In the genomic region with DNA sequence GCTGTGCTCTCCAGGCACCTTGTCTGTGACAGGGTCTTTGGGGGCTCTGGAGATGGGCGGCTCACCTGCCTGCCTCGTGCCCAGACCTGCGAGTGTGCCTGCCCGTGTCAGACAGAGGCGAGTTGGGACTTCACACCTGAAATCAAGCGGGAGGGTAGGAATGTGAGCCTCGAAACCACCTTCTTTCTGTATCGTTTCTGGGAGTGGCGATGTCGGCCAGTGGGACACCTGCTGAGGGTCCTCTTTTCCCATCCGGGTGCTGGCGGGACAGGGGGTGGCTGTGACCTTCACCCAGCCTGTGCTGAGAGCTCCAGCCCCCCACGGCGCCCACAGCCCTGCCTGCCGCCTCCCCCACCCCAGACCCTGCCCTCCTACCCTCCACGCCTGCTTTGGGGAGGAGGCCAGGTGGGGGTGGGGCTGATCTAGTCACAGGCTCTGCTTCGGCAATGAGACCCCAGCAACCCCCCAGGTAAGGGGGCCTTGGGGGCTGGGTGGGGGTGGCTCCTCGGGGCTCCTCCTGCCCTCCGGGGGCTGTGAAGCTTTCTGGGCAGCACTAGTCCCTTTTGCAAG, we compare ENCODE assay signal across 19 cellular contexts. TPM values are rescaled to one million over a fixed set of nuclear protein-coding genes. Genes with fewer than 3 reads are reported as not detected.
A peak's percentile ranks its signal among the peaks of the same experiment; 100 is the strongest.
DNase-seq lines count a peak whose midpoint lies in the region; ATAC-seq and TF ChIP-seq lines count a peak whose summit lies in the region.
"Had no signal": no experiment of that assay in that cellular context is flagged by ENCODE, and none has a peak within 500 bp of the region (broad histone marks: within the 10 kb centered on the region; RNA-seq: fewer than 3 reads in every experiment).

No MANE protein-coding gene starts in this region.

- H3K27ac ChIP-seq in heart left ventricle: peak overlapping the region in 6 of 12 donors; percentile 12 to 96 (median 88)
- no peak overlapping the region for H3K27ac ChIP-seq in right cardiac atrium (ENCODE audit: low read length)
- H3K27ac ChIP-seq in sigmoid colon: peak overlapping the region; percentile 88 to 94 (median 92)
- H3K27ac ChIP-seq in aorta (ENCODE audit: low read depth in 1 of 2, low read length in 2 of 2): peak overlapping the region; percentile 50 to 51

- TF ChIP-seq POLR2A in heart left ventricle (IDR thresholded peaks at IDR 0.05): no peak
- no peak for TF ChIP-seq POLR2A in sigmoid colon (IDR thresholded peaks at IDR 0.05)

- H3K36me3 ChIP-seq in heart left ventricle: no peaks in the 10 kb centered on the region
- H3K36me3 ChIP-seq in sigmoid colon: no peaks in the 10 kb centered on the region
- H3K36me3 ChIP-seq in aorta (ENCODE audit: control insufficient read depth in 1 of 2, insufficient read depth in 2 of 2, low read length in 1 of 2): no peaks in the 10 kb centered on the region

- intact Hi-C loops in heart left ventricle (cut with DNase I) (loop anchor here in 1 of 10 donors (5.0 kb wide), 1 partner anchor 102 kb away; no protein-coding TSS in a partner anchor), Right ventricle myocardium superior (cut with DNase I) (no loop called here), right cardiac atrium (cut with DNase I) (no loop called here), sigmoid colon (cut with DNase I) (no loop called here), aorta (cut with DNase I) (no loop called here)

- DNase-seq in heart left ventricle (peak; percentile 9 to 45 (median 30)), Right ventricle myocardium superior (no peak), right cardiac atrium (peak in 2 of 3 donors; percentile 63 to 65), sigmoid colon (no peak), aorta (no peak), COLO668 (lab: John Stamatoyannopoulos, UW; ENCODE audit: unreplicated experiment) (no peak), DMS 273 (lab: John Stamatoyannopoulos, UW; ENCODE audit: unreplicated experiment) (no peak), NCI-H1930 (lab: John Stamatoyannopoulos, UW) (no peak)
- DNase-seq: activated CD4-positive, alpha-beta T cell treated with anti-CD3 and anti-CD28 coated beads for 4 hours; activated naive CD4-positive, alpha-beta T cell; DMS79 treated with DMSO at 0.1 percent for 48 hours; HFFc6; hippocampal formation; NCI-H187; NCI-H524 treated with DMSO at 0.1 percent for 48 hours; OCI-M1; substantia nigra had no signal

- H3K4me3 ChIP-seq in heart left ventricle: no peak overlapping the region
- no peak overlapping the region for H3K4me3 ChIP-seq in right cardiac atrium (ENCODE audit: low read length)
- H3K4me3 ChIP-seq in sigmoid colon: no peak overlapping the region
- no peak overlapping the region for H3K4me3 ChIP-seq in aorta (ENCODE audit: low read length in 2 of 2)
- H3K4me3 ChIP-seq: SK-N-MC had no signal

- 86 to 91% (median 87%) methylated on average over 9 to 19 of the region's 19 CpGs for WGBS in heart left ventricle, 4 donors
- WGBS in right cardiac atrium: 82% methylated on average over 19 of the region's 19 CpGs
- 83 to 89% methylated on average over 19 of the region's 19 CpGs for WGBS in sigmoid colon, 2 donors
- WGBS in aorta, 2 donors: 79 to 80% methylated on average over 19 of the region's 19 CpGs

- no peak for TF ChIP-seq EP300 in sigmoid colon (IDR thresholded peaks at IDR 0.05)

- H3K9me3 ChIP-seq in heart left ventricle (no peaks in the 10 kb centered on the region), right cardiac atrium (ENCODE audit: control insufficient read depth, low read length) (no peaks in the 10 kb centered on the region), sigmoid colon (no peaks in the 10 kb centered on the region), aorta (ENCODE audit: control insufficient read depth, low read length) (no peaks in the 10 kb centered on the region)

- peaks cover 22 to 83% (median 71%) of the 10 kb centered on the region in 12 donors for H3K4me1 ChIP-seq in heart left ventricle
- H3K4me1 ChIP-seq in right cardiac atrium (ENCODE audit: control insufficient read depth, insufficient read depth, low read length): peaks cover 24% of the 10 kb centered on the region
- H3K4me1 ChIP-seq in sigmoid colon: peaks cover 0 to 77% (median 70%) of the 10 kb centered on the region in 4 donors
- peaks cover 0 to 2% of the 10 kb centered on the region in 2 donors for H3K4me1 ChIP-seq in aorta (ENCODE audit: control insufficient read depth in 1 of 2, insufficient read depth in 2 of 2, low read length in 2 of 2)

- no peak for TF ChIP-seq CTCF in heart left ventricle (IDR thresholded peaks at IDR 0.05)
- TF ChIP-seq CTCF in sigmoid colon (IDR thresholded peaks at IDR 0.05): no peak

- no peak for ATAC-seq in heart left ventricle
- ATAC-seq in Right ventricle myocardium superior (ENCODE audit: poor library complexity): no peak
- no peak for ATAC-seq in right cardiac atrium
- no peak for ATAC-seq in aorta (ENCODE audit: low FRiP score)
- ATAC-seq: left colon had no signal

- H3K27me3 ChIP-seq in heart left ventricle: no peaks in the 10 kb centered on the region
- no peaks in the 10 kb centered on the region for H3K27me3 ChIP-seq in right cardiac atrium (ENCODE audit: control insufficient read depth, insufficient read depth)
- H3K27me3 ChIP-seq in sigmoid colon: no peaks in the 10 kb centered on the region
- no peaks in the 10 kb centered on the region for H3K27me3 ChIP-seq in aorta (ENCODE audit: control insufficient read depth in 1 of 2, insufficient read depth in 2 of 2, low read length in 1 of 2)

RNA-seq across cellular contexts. Expression of a gene that starts 15.6 kb away (rescaled TPM):
- total RNA-seq in heart left ventricle: 10 to 100 TPM; 20.9 to 50.8 (median 34.8) TPM
- polyA plus RNA-seq in heart left ventricle: 10 to 100 TPM; 57.3 to 61.3 TPM
- 38.7 TPM for total RNA-seq in Right ventricle myocardium superior
- 10 to 100 TPM; 35.5 to 49.3 (median 37.2) TPM for total RNA-seq in right cardiac atrium
- polyA plus RNA-seq in right cardiac atrium: 56.3 TPM
- 10 to 100 TPM; 33.8 to 49.5 (median 39.6) TPM for total RNA-seq in sigmoid colon
- polyA plus RNA-seq in sigmoid colon: 10 to 100 TPM; 28.4 to 58.0 (median 56.5) TPM
- total RNA-seq in aorta: 10 to 100 TPM; 49.0 to 59.9 TPM
- polyA plus RNA-seq in aorta: 100 to 1,000 TPM in 1 of 2 donors, 10 to 100 TPM in 1; 61.2 to 124 TPM

RNA-seq across cellular contexts. Expression of a gene that starts 17.9 kb away (rescaled TPM):
- 10 to 100 TPM; 28.8 to 52.7 (median 41.3) TPM for total RNA-seq in heart left ventricle
- 10 to 100 TPM; 16.9 to 28.7 TPM for polyA plus RNA-seq in heart left ventricle
- 35.1 TPM for total RNA-seq in Right ventricle myocardium superior
- 10 to 100 TPM; 56.7 to 83.1 (median 68.9) TPM for total RNA-seq in right cardiac atrium
- polyA plus RNA-seq in right cardiac atrium: 35.6 TPM
- total RNA-seq in sigmoid colon: 10 to 100 TPM; 18.9 to 50.4 (median 26.9) TPM
- polyA plus RNA-seq in sigmoid colon: 10 to 100 TPM in 1 of 3 donors, 1 to 10 TPM in 2; 5.8 to 20.0 (median 6.6) TPM
- 100 to 1,000 TPM; 114 to 129 TPM for total RNA-seq in aorta
- 10 to 100 TPM; 20.7 to 34.7 TPM for polyA plus RNA-seq in aorta

Comparison
In these comparisons a context has a peak if more than half of its experiments do, and no peak if none do; other contexts are left out.
1. DNase-seq: peak in heart left ventricle (5 of 5) and right cardiac atrium (2 of 3); none in Right ventricle myocardium superior (single experiment), sigmoid colon (single experiment), aorta (0 of 2), COLO668 (single experiment), DMS 273 (single experiment) and NCI-H1930 (0 of 2).